In the genomic region with DNA sequence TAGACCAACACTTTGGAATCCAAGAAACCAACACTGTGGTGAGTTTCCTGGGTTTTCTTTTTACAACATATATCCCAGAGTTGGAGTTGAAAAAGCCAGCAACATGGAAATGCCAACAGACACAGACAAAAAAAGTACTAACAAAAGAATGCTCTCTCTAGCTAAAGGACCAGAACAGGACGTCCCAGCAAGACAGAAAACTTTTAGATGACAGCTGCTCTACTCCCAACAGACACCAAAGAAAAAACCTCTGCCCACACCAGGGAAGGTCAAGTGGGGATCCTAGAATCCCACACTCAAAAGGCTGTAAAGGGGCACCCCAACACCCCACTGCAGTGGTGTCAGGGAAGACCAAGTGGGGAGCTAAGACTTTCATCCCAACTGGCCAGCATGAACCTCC, we compare ENCODE assay signal across 13 cellular contexts. TPM values are rescaled to one million over a fixed set of nuclear protein-coding genes. Genes with fewer than 3 reads are reported as not detected.
DNase-seq lines count a peak whose midpoint lies in the region; ATAC-seq and TF ChIP-seq lines count a peak whose summit lies in the region.
"Had no signal": no experiment of that assay in that cellular context is flagged by ENCODE, and none has a peak within 500 bp of the region (broad histone marks: within the 10 kb centered on the region; RNA-seq: fewer than 3 reads in every experiment).

No MANE protein-coding gene starts in this region.

- peak overlapping the region; percentile 95 for H3K27ac ChIP-seq in foreskin keratinocyte
- H3K27ac ChIP-seq in ovary = no peak overlapping the region

- H3K4me1 ChIP-seq in foreskin keratinocyte = peaks cover 19% of the 10 kb centered on the region
- peaks cover 4% of the 10 kb centered on the region for H3K4me1 ChIP-seq in ovary (ENCODE audit: insufficient read depth)

- TF ChIP-seq CTCF in foreskin keratinocyte (conservative IDR thresholded peaks at IDR 0.05) (no peak), ovary (IDR thresholded peaks at IDR 0.05) (no peak)

- no peak for ATAC-seq in activated naive CD4-positive, alpha-beta T cell treated with anti-CD3 and anti-CD28 coated beads, Interleukin-2, amount 50 U/mL, for 72 hours
- ATAC-seq in activated CD8-positive, alpha-beta T cell treated with anti-CD3 and anti-CD28 coated beads, Interleukin-2, amount 10 ng/mL, durations not matched to agents 7 days and 5 days = no peak
- ATAC-seq in foreskin keratinocyte (no peak), HG02884 (IDR thresholded peaks at IDR 0.05; ENCODE audit: unreplicated experiment) (no peak)
- ATAC-seq in stimulated activated naive B cell treated with anti-CD40 and anti-IgM and Interleukin-4, amounts not matched to agents 10 μg/mL and 1 μg/mL and 100 μg/mL, for 72 hours (replicated peaks) = no peak

- POLR2A ChIA-PET in activated CD8-positive, alpha-beta T cell treated with anti-CD3 and anti-CD28 coated beads, Interleukin-2, amount 10 ng/mL, durations not matched to agents 7 days and 5 days (lab: Charles Lee) = interaction anchor here (0.5 kb wide), 1 partner anchor 28 kb away, joined by 5 read pairs; no protein-coding TSS in a partner anchor

- peak overlapping the region; percentile 51 to 91 for H3K27ac Mint-ChIP-seq in activated naive CD4-positive, alpha-beta T cell treated with anti-CD3 and anti-CD28 coated beads, Interleukin-2, amount 50 U/mL, for 72 hours
- peak overlapping the region; percentile 13 for H3K27ac Mint-ChIP-seq in activated CD8-positive, alpha-beta T cell treated with anti-CD3 and anti-CD28 coated beads, Interleukin-2, amount 10 ng/mL, durations not matched to agents 7 days and 5 days
- peak overlapping the region; percentile 74 for H3K27ac Mint-ChIP-seq in stimulated activated naive B cell treated with anti-CD40 and anti-IgM and Interleukin-4, amounts not matched to agents 10 μg/mL and 1 μg/mL and 100 μg/mL, for 72 hours

- H3K27me3 ChIP-seq in foreskin keratinocyte (no peaks in the 10 kb centered on the region), ovary (no peaks in the 10 kb centered on the region)
- H3K27me3 ChIP-seq: heart right ventricle had no signal

- CTCF ChIA-PET in activated CD8-positive, alpha-beta T cell treated with anti-CD3 and anti-CD28 coated beads, Interleukin-2, amount 10 ng/mL, durations not matched to agents 7 days and 5 days (lab: Charles Lee) = interaction anchor here (0.5 to 1.9 kb wide), 5 partner anchors 10 to 119 kb away, joined by 3 to 6 read pairs (median 4); no protein-coding TSS in a partner anchor

- H3K4me1 Mint-ChIP-seq in activated CD8-positive, alpha-beta T cell treated with anti-CD3 and anti-CD28 coated beads, Interleukin-2, amount 10 ng/mL, durations not matched to agents 7 days and 5 days (ENCODE audit: low read depth) = peaks cover 56% of the 10 kb centered on the region
- H3K4me1 Mint-ChIP-seq in stimulated activated naive B cell treated with anti-CD40 and anti-IgM and Interleukin-4, amounts not matched to agents 10 μg/mL and 1 μg/mL and 100 μg/mL, for 72 hours = peaks cover 39 to 76% of the 10 kb centered on the region in 2 donors

- H3K4me3 Mint-ChIP-seq in activated CD8-positive, alpha-beta T cell treated with anti-CD3 and anti-CD28 coated beads, Interleukin-2, amount 10 ng/mL, durations not matched to agents 7 days and 5 days = no peak overlapping the region
- H3K4me3 Mint-ChIP-seq in stimulated activated naive B cell treated with anti-CD40 and anti-IgM and Interleukin-4, amounts not matched to agents 10 μg/mL and 1 μg/mL and 100 μg/mL, for 72 hours = peak overlapping the region in 1 of 2 donors; percentile 23

- TF ChIP-seq POLR2A in ovary (IDR thresholded peaks at IDR 0.05) = no peak

- no peak overlapping the region for H3K4me3 ChIP-seq in ovary
- H3K4me3 ChIP-seq: heart right ventricle had no signal

- peaks cover 15 to 35% of the 10 kb centered on the region in 2 donors for H3K36me3 Mint-ChIP-seq in activated naive CD4-positive, alpha-beta T cell treated with anti-CD3 and anti-CD28 coated beads, Interleukin-2, amount 50 U/mL, for 72 hours
- peaks cover 67% of the 10 kb centered on the region for H3K36me3 Mint-ChIP-seq in activated CD8-positive, alpha-beta T cell treated with anti-CD3 and anti-CD28 coated beads, Interleukin-2, amount 10 ng/mL, durations not matched to agents 7 days and 5 days (ENCODE audit: low read depth)
- H3K36me3 Mint-ChIP-seq in stimulated activated naive B cell treated with anti-CD40 and anti-IgM and Interleukin-4, amounts not matched to agents 10 μg/mL and 1 μg/mL and 100 μg/mL, for 72 hours = peaks cover 24 to 28% of the 10 kb centered on the region in 2 donors

- H3K9me3 Mint-ChIP-seq in activated naive CD4-positive, alpha-beta T cell treated with anti-CD3 and anti-CD28 coated beads, Interleukin-2, amount 50 U/mL, for 72 hours = peaks cover 5 to 26% of the 10 kb centered on the region in 2 donors
- H3K9me3 Mint-ChIP-seq in activated CD8-positive, alpha-beta T cell treated with anti-CD3 and anti-CD28 coated beads, Interleukin-2, amount 10 ng/mL, durations not matched to agents 7 days and 5 days (ENCODE audit: insufficient read depth) = peaks cover 41% of the 10 kb centered on the region
- H3K9me3 Mint-ChIP-seq in stimulated activated naive B cell treated with anti-CD40 and anti-IgM and Interleukin-4, amounts not matched to agents 10 μg/mL and 1 μg/mL and 100 μg/mL, for 72 hours = peaks cover 17 to 19% of the 10 kb centered on the region in 2 donors

- TF ChIP-seq EP300 in ovary (IDR thresholded peaks at IDR 0.05) = no peak

- intact Hi-C loops in ovary (cut with DNase I) = no loop called here

- H3K9me3 ChIP-seq in ovary = no peaks in the 10 kb centered on the region

- no peaks in the 10 kb centered on the region for H3K36me3 ChIP-seq in ovary
- H3K36me3 ChIP-seq: heart right ventricle had no signal

- no peak for DNase-seq in activated naive CD4-positive, alpha-beta T cell treated with anti-CD3 and anti-CD28 coated beads, Interleukin-2, amount 50 U/mL, for 72 hours (ENCODE audit: low spot score in 2 of 2)
- DNase-seq in activated naive CD4-positive, alpha-beta T cell treated with Interleukin-2 at 50 U/mL for 16 hours = no peak
- no peak for DNase-seq in activated CD8-positive, alpha-beta T cell treated with anti-CD3 and anti-CD28 coated beads, Interleukin-2, amount 10 ng/mL, durations not matched to agents 7 days and 5 days
- DNase-seq in foreskin keratinocyte (no peak), ovary (no peak), Ammon's horn (ENCODE audit: low spot score) (no peak)
- DNase-seq in stimulated activated naive B cell treated with anti-CD40 and anti-IgM and Interleukin-4, amounts not matched to agents 10 μg/mL and 1 μg/mL and 100 μg/mL, for 72 hours = no peak
- DNase-seq: erythroblast; heart right ventricle; NCI-H1092 treated with DMSO at 0.1 percent for 48 hours; occipital lobe; stimulated activated CD4-positive, alpha-beta T cell treated with anti-CD3 and anti-CD28 coated beads, Interleukin-15, amount 100 ng/mL, for 24 hours had no signal

- no peaks in the 10 kb centered on the region for H3K27me3 Mint-ChIP-seq in activated CD8-positive, alpha-beta T cell treated with anti-CD3 and anti-CD28 coated beads, Interleukin-2, amount 10 ng/mL, durations not matched to agents 7 days and 5 days (ENCODE audit: low read depth)
- no peaks in the 10 kb centered on the region for H3K27me3 Mint-ChIP-seq in stimulated activated naive B cell treated with anti-CD40 and anti-IgM and Interleukin-4, amounts not matched to agents 10 μg/mL and 1 μg/mL and 100 μg/mL, for 72 hours

- WGBS in ovary, 3 donors = 63 to 91% (median 67%) methylated on average over 1 of the region's 1 CpG

RNA-seq across cellular contexts. Expression of gene RRAS2, which starts 23.3 kb away (rescaled TPM):
- 10 to 100 TPM; 32.7 to 56.6 TPM for total RNA-seq in activated naive CD4-positive, alpha-beta T cell treated with anti-CD3 and anti-CD28 coated beads, Interleukin-2, amount 50 U/mL, for 72 hours
- 10 to 100 TPM; 97.3 to 98.1 TPM for total RNA-seq in activated CD8-positive, alpha-beta T cell treated with anti-CD3 and anti-CD28 coated beads, Interleukin-2, amount 10 ng/mL, durations not matched to agents 7 days and 5 days
- total RNA-seq in foreskin keratinocyte (106 and 111 TPM in 2 replicates), ovary (10 to 100 TPM; 29.1 to 45.2 (median 36.0) TPM)
- polyA plus RNA-seq in foreskin keratinocyte (80.7 and 89.3 TPM in 2 replicates), ovary (10 to 100 TPM; 25.7 to 32.2 TPM)

Comparison
In these comparisons a context has a peak if more than half of its experiments do, and no peak if none do; other contexts are left out.
1. H3K27ac Mint-ChIP-seq: peak in every context shown above with its lines; median percentile 74 in stimulated activated naive B cell treated with anti-CD40 and anti-IgM and Interleukin-4, amounts not matched to agents 10 μg/mL and 1 μg/mL and 100 μg/mL, for 72 hours; 71 in activated naive CD4-positive, alpha-beta T cell treated with anti-CD3 and anti-CD28 coated beads, Interleukin-2, amount 50 U/mL, for 72 hours; 13 in activated CD8-positive, alpha-beta T cell treated with anti-CD3 and anti-CD28 coated beads, Interleukin-2, amount 10 ng/mL, durations not matched to agents 7 days and 5 days.